9 cellular contexts compared by ENCODE assay signal in genomic region chr12:107884769-107885694, GRCh38.
DNase-seq lines count a peak whose midpoint lies in the region; ATAC-seq lines count a peak whose summit lies in the region.
"Had no signal": no experiment of that assay in that cellular context is flagged by ENCODE, and none has a peak within 500 bp of the region (broad histone marks: within the 10 kb centered on the region; RNA-seq: fewer than 3 reads in every experiment).

No MANE protein-coding gene starts in this region.

- ATAC-seq in HG03039 (IDR thresholded peaks at IDR 0.05; ENCODE audit: unreplicated experiment) (peak; percentile 53), HG03354 (IDR thresholded peaks at IDR 0.05; ENCODE audit: poor library complexity, severe bottlenecking, unreplicated experiment) (no peak), GM19023 (IDR thresholded peaks at IDR 0.05; ENCODE audit: unreplicated experiment) (no peak)
- peak; percentile 60 for ATAC-seq in activated T-cell treated with anti-CD3 and anti-CD28 coated beads, Interleukin-2, amount 50 U/mL, for 72 hours (replicated peaks in 1 of 2)

- no peak overlapping the region for H3K27ac Mint-ChIP-seq in activated T-cell treated with anti-CD3 and anti-CD28 coated beads, Interleukin-2, amount 50 U/mL, for 72 hours
- H3K27ac Mint-ChIP-seq: stimulated activated naive CD8-positive, alpha-beta T cell treated with anti-CD3 and anti-CD28 coated beads, Interleukin-15, Interleukin-2, amounts not matched to agents 100 ng/mL and 50 ng/mL, for 24 hours had no signal

- peak; percentile 62 for DNase-seq in EH (ENCODE audit: low read depth)
- DNase-seq in NCI-H69 (lab: John Stamatoyannopoulos, UW) = peak; percentile 72
- DNase-seq in activated T-cell treated with anti-CD3 and anti-CD28 coated beads, Interleukin-2, amount 50 U/mL, for 72 hours = peak; percentile 52 to 60
- peak; percentile 57 for DNase-seq in germinal center (ENCODE audit: low spot score)
- peak; percentile 17 for DNase-seq in renal cortical epithelial cell (ENCODE audit: low read depth)

- no peaks in the 10 kb centered on the region for H3K9me3 Mint-ChIP-seq in activated T-cell treated with anti-CD3 and anti-CD28 coated beads, Interleukin-2, amount 50 U/mL, for 72 hours
- H3K9me3 Mint-ChIP-seq: stimulated activated naive CD8-positive, alpha-beta T cell treated with anti-CD3 and anti-CD28 coated beads, Interleukin-15, Interleukin-2, amounts not matched to agents 100 ng/mL and 50 ng/mL, for 24 hours had no signal

- H3K27me3 Mint-ChIP-seq in activated T-cell treated with anti-CD3 and anti-CD28 coated beads, Interleukin-2, amount 50 U/mL, for 72 hours (ENCODE audit: low read depth) = peaks cover 7% of the 10 kb centered on the region

- H3K4me3 Mint-ChIP-seq in activated T-cell treated with anti-CD3 and anti-CD28 coated beads, Interleukin-2, amount 50 U/mL, for 72 hours = no peak overlapping the region
- H3K4me3 Mint-ChIP-seq: stimulated activated naive CD8-positive, alpha-beta T cell treated with anti-CD3 and anti-CD28 coated beads, Interleukin-15, Interleukin-2, amounts not matched to agents 100 ng/mL and 50 ng/mL, for 24 hours had no signal

- H3K4me1 Mint-ChIP-seq in activated T-cell treated with anti-CD3 and anti-CD28 coated beads, Interleukin-2, amount 50 U/mL, for 72 hours (ENCODE audit: low read depth) = no peaks in the 10 kb centered on the region

- no peaks in the 10 kb centered on the region for H3K36me3 Mint-ChIP-seq in activated T-cell treated with anti-CD3 and anti-CD28 coated beads, Interleukin-2, amount 50 U/mL, for 72 hours (ENCODE audit: insufficient read depth in 2 of 2)

Comparison
In these comparisons a context has a peak if more than half of its experiments do, and no peak if none do; other contexts are left out.
1. DNase-seq: peak in every context shown above with its lines; median percentile 72 in NCI-H69; 62 in EH; 57 in germinal center; 56 in activated T-cell treated with anti-CD3 and anti-CD28 coated beads, Interleukin-2, amount 50 U/mL, for 72 hours; 17 in renal cortical epithelial cell.
2. ATAC-seq: peak in HG03039 (single experiment) and activated T-cell treated with anti-CD3 and anti-CD28 coated beads, Interleukin-2, amount 50 U/mL, for 72 hours (2 of 2); none in HG03354 (single experiment) and GM19023 (single experiment).